In the genomic region with DNA sequence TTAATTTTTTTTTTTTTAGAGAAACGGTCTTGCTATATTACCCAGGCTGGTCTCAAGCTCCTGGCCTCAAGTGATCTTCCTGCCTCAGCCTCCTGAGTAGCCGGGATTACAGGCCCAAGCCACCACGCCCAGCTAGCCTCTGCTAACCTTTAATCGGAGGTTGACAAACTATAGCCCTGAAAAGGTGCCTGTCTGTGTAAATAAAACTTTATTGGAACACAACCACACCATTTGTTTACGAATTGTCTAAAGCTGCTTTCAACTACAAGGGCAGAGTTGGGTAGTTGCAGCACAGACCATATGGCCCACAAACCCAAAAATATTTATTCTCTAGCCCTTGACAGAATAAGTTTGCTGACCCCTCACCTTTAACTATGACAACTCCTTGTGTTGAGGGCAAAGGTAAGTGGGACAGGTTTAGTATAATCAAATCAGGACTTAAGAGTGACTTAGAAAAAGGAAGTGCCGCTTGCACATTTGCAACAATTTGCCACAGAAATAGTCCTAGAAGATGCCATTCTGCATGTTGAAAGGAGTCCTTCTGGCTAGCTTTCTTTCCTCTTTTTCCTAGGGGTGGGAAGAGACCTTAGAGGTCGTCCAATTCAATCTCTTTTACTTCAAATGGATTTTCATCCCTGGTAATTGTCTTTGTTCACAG, we compare ENCODE assay signal across 2 cellular contexts.
TF ChIP-seq lines count a peak whose summit lies in the region.

No MANE protein-coding gene starts in this region.

TF ChIP-seq in HepG2, 621 proteins besides CTCF, POLR2A, EP300 and RAD21:
- TF ChIP-seq HOXA5 (CRISPR knock-in tag; IDR thresholded peaks at IDR 0.05) (no peak), ZNF816 (CRISPR knock-in tag; IDR thresholded peaks at IDR 0.05; ENCODE audit: borderline replicate concordance) (no peak), CC2D1A (CRISPR knock-in tag; IDR thresholded peaks at IDR 0.05) (no peak), SP4 (CRISPR knock-in tag; IDR thresholded peaks at IDR 0.05) (no peak)
- TF ChIP-seq, protein P1, sequence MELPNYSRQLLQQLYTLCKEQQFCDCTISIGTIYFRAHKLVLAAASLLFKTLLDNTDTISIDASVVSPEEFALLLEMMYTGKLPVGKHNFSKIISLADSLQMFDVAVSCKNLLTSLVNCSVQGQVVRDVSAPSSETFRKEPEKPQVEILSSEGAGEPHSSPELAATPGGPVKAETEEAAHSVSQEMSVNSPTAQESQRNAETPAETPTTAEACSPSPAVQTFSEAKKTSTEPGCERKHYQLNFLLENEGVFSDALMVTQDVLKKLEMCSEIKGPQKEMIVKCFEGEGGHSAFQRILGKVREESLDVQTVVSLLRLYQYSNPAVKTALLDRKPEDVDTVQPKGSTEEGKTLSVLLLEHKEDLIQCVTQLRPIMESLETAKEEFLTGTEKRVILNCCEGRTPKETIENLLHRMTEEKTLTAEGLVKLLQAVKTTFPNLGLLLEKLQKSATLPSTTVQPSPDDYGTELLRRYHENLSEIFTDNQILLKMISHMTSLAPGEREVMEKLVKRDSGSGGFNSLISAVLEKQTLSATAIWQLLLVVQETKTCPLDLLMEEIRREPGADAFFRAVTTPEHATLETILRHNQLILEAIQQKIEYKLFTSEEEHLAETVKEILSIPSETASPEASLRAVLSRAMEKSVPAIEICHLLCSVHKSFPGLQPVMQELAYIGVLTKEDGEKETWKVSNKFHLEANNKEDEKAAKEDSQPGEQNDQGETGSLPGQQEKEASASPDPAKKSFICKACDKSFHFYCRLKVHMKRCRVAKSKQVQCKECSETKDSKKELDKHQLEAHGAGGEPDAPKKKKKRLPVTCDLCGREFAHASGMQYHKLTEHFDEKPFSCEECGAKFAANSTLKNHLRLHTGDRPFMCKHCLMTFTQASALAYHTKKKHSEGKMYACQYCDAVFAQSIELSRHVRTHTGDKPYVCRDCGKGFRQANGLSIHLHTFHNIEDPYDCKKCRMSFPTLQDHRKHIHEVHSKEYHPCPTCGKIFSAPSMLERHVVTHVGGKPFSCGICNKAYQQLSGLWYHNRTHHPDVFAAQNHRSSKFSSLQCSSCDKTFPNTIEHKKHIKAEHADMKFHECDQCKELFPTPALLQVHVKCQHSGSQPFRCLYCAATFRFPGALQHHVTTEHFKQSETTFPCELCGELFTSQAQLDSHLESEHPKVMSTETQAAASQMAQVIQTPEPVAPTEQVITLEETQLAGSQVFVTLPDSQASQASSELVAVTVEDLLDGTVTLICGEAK (IDR thresholded peaks at IDR 0.05), result no peak
- TF ChIP-seq, protein P1 (CRISPR knock-in tag; IDR thresholded peaks at IDR 0.05), result peak; percentile 77
- TF ChIP-seq, protein P2, sequence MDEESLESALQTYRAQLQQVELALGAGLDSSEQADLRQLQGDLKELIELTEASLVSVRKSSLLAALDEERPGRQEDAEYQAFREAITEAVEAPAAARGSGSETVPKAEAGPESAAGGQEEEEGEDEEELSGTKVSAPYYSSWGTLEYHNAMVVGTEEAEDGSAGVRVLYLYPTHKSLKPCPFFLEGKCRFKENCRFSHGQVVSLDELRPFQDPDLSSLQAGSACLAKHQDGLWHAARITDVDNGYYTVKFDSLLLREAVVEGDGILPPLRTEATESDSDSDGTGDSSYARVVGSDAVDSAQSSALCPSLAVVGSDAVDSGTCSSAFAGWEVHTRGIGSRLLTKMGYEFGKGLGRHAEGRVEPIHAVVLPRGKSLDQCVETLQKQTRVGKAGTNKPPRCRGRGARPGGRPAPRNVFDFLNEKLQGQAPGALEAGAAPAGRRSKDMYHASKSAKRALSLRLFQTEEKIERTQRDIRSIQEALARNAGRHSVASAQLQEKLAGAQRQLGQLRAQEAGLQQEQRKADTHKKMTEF (CRISPR knock-in tag; IDR thresholded peaks at IDR 0.05), result no peak

TF ChIP-seq in K562, 482 proteins besides CTCF, POLR2A, EP300 and RAD21:
- TF ChIP-seq SRF (CRISPR knock-in tag; IDR thresholded peaks at IDR 0.05), result no peak
- TF ChIP-seq, protein P1 (IDR thresholded peaks at IDR 0.05), result peak; percentile 93
- TF ChIP-seq, protein P1 (CRISPR knock-in tag; IDR thresholded peaks at IDR 0.05), result peak; percentile 84
TF ChIP-seq in K562: peak in this region for 1.
